In genomic region chr17:113098-113497, GRCh38 we compare ENCODE assay signal across 13 cellular contexts. TPM values are rescaled to one million over a fixed set of nuclear protein-coding genes. Genes with fewer than 3 reads are reported as not detected.
DNase-seq lines count a peak whose midpoint lies in the region; ATAC-seq, FAIRE-seq and TF ChIP-seq lines count a peak whose summit lies in the region.
"Not testable (repeated sequence)": the region's sequence is repeated elsewhere in the genome, so short reads cannot be mapped to it uniquely, and the experiment has no call there.
"Had no signal": no experiment of that assay in that cellular context is flagged by ENCODE, and none has a peak within 500 bp of the region (broad histone marks: within the 10 kb centered on the region; RNA-seq: fewer than 3 reads in every experiment).

No MANE protein-coding gene starts in this region.

- H3K4me3 ChIP-seq in GM23338; MM.1S (ENCODE audit: low read length); HepG2 (replicated peaks in 1 of 3; ENCODE audit: insufficient read depth in 1 of 3, low read depth in 2 of 3, low read length in 3 of 3): not testable (repeated sequence)
- peak overlapping the region; percentile 30 for H3K4me3 ChIP-seq in fibroblast of villous mesenchyme (ENCODE audit: low read depth, low read length)

- TF ChIP-seq RAD21 in HepG2 (CRISPR knock-in tag; IDR thresholded peaks at IDR 0.05), result not testable (repeated sequence)

- CTCF ChIA-PET in HepG2 (lab: Yijun Ruan, JAX; ENCODE audit: low intra/inter-chr PET ratio, low total read pairs), result not testable (repeated sequence)

- H4K20me1 ChIP-seq in GM23338 (replicated peaks; ENCODE audit: insufficient read depth); MM.1S (ENCODE audit: insufficient read depth, low read length); HepG2 (ENCODE audit: insufficient read depth, low read length): not testable (repeated sequence)

- H3K27ac Mint-ChIP-seq in GM23338, result not testable (repeated sequence)

- in situ Hi-C loops in HepG2 (cut with HindIII; ENCODE audit: extremely low pct_ligation_motif_present, low pct_unique_long_range_greater_than_20kb), result not testable (repeated sequence)

- not testable (repeated sequence) for BruUV-seq in HepG2 (replicated peaks; lab: Mats Ljungman, UMichigan)

- H3K27me3 ChIP-seq in GM23338 (ENCODE audit: insufficient read depth); MM.1S (replicated peaks; ENCODE audit: insufficient read depth, low read length); HepG2 (ENCODE audit: control insufficient read depth in 1 of 2, insufficient read depth in 2 of 2, low read length in 2 of 2): not testable (repeated sequence)

- not testable (repeated sequence) for TF ChIP-seq CTCF in GM23338 (conservative IDR thresholded peaks at IDR 0.05; ENCODE audit: low read depth in 2 of 2); MM.1S (IDR thresholded peaks at IDR 0.05; ENCODE audit: low read length); fibroblast of villous mesenchyme (IDR thresholded peaks at IDR 0.05; ENCODE audit: insufficient read depth, low read depth, low read length); HepG2 (CRISPR knock-in tag; IDR thresholded peaks at IDR 0.05)

- not testable (repeated sequence) for ATAC-seq in GM23338, HepG2

- DNase-seq in GM23338 (ENCODE audit: low spot score) (peak; percentile 21), MM.1S (peak; percentile 20), RPMI7951 (ENCODE audit: low read depth) (peak; percentile 1), amniotic epithelial cell (ENCODE audit: low read depth) (peak; percentile 12), fibroblast of villous mesenchyme (ENCODE audit: low read depth) (peak; percentile 41), superior temporal gyrus (ENCODE audit: extremely low spot score) (peak; percentile 2)
- not testable (repeated sequence) for DNase-seq in HepG2 (ENCODE audit: low spot score)

- not testable (repeated sequence) for H3K36me3 Mint-ChIP-seq in GM23338 (ENCODE audit: low read depth)

- not testable (repeated sequence) for TF ChIP-seq EP300 in HepG2 (IDR thresholded peaks at IDR 0.05; ENCODE audit: low read depth in 2 of 2, low read length in 2 of 2); HepG2 (CRISPR knock-in tag; IDR thresholded peaks at IDR 0.05; ENCODE audit: borderline replicate concordance)

- POLR2A ChIA-PET in HepG2 (lab: Yijun Ruan, JAX), result not testable (repeated sequence)

- H3K9ac ChIP-seq in MM.1S (ENCODE audit: low read length); HepG2 (ENCODE audit: insufficient read depth, low read depth, low read length): not testable (repeated sequence)

- H3K27ac ChIP-seq in GM23338 (ENCODE audit: low read depth); MM.1S (ENCODE audit: low read length); HepG2 (ENCODE audit: extremely low read length, insufficient read depth, low read length): not testable (repeated sequence)

- H3K9me2 ChIP-seq in GM23338 (ENCODE audit: insufficient read depth); MM.1S (replicated peaks; ENCODE audit: insufficient read depth, low read length): not testable (repeated sequence)

- H3K4me2 ChIP-seq in GM23338; MM.1S (ENCODE audit: low read depth, low read length); HepG2 (ENCODE audit: low read depth, low read length): not testable (repeated sequence)

- not testable (repeated sequence) for FAIRE-seq in HepG2 (lab: Jason Lieb, UNC)

- H3K9me3 Mint-ChIP-seq in GM23338, result not testable (repeated sequence)

- H3K4me1 Mint-ChIP-seq in GM23338, result not testable (repeated sequence)

- H3K4me1 ChIP-seq in GM23338 (ENCODE audit: insufficient read depth); MM.1S (ENCODE audit: low read length); HepG2 (ENCODE audit: insufficient read depth, low read length): not testable (repeated sequence)

- not testable (repeated sequence) for H3K9me3 ChIP-seq in MM.1S (replicated peaks; ENCODE audit: insufficient read depth, low read length); HepG2 (ENCODE audit: low read length)

- intact Hi-C loops in HepG2 (cut with micrococcal nuclease; ENCODE audit: unreplicated experiment), result not testable (repeated sequence)

- WGBS in HepG2 (ENCODE audit: low lambda C conversion rate), result no CpG with 5 or more reads among the region's 5 CpGs

- H2AFZ ChIP-seq in GM23338; MM.1S (ENCODE audit: low read length); HepG2 (ENCODE audit: low read length): not testable (repeated sequence)

- not testable (repeated sequence) for TF ChIP-seq POLR2A in HepG2 (IDR thresholded peaks at IDR 0.05; ENCODE audit: insufficient read depth in 1 of 2, low read depth in 2 of 2, low read length in 2 of 2)

- H3K4me3 Mint-ChIP-seq in GM23338, result not testable (repeated sequence)

- H3K27me3 Mint-ChIP-seq in GM23338 (ENCODE audit: insufficient read depth, low read depth, poor library complexity), result not testable (repeated sequence)

- not testable (repeated sequence) for H3K36me3 ChIP-seq in GM23338 (ENCODE audit: insufficient read depth); MM.1S (replicated peaks; ENCODE audit: insufficient read depth, low read length); HepG2 (replicated peaks in 1 of 2; ENCODE audit: control insufficient read depth in 1 of 2, insufficient read depth in 2 of 2, low read length in 2 of 2)

- not testable (repeated sequence) for H3F3A ChIP-seq in GM23338 (replicated peaks; ENCODE audit: low read depth); MM.1S (ENCODE audit: insufficient read depth, low read length)

- H3K79me2 ChIP-seq in GM23338 (replicated peaks; ENCODE audit: insufficient read depth); MM.1S (ENCODE audit: low read length); HepG2 (ENCODE audit: insufficient read depth, low read length): not testable (repeated sequence)

TF ChIP-seq in HepG2, 621 proteins besides CTCF, POLR2A, EP300 and RAD21:
- peak; percentile 13 for TF ChIP-seq HNRNPK (IDR thresholded peaks at IDR 0.05; ENCODE audit: low read depth, low read length, poor library complexity, severe bottlenecking)

RNA-seq across cellular contexts. Expression of gene SCGB1C2, which starts 24.3 kb away (rescaled TPM):
- total RNA-seq in GM23338 (2014; rRNA removed; shearing (Covaris generic)), result not detected in 2 replicates
- polyA plus RNA-seq in GM23338 (2016; fragmentation: Nextera tagmentation; extraction: Ambion mirVana), result not detected in 2 replicates
- not detected in 2 replicates for total RNA-seq in RPMI7951 (2014; rRNA removed; shearing (Covaris generic))
- total RNA-seq in fibroblast of villous mesenchyme, result not detected in 2 replicates
- not detected in 2 replicates for total RNA-seq in HepG2 (2016; rRNA removed; fragmentation: Illumina TruSeq; extraction: Trizol)
- not detected in 2 replicates for total RNA-seq in HepG2 (2016; cell fraction: cytosol; rRNA removed; fragmentation: Illumina TruSeq; extraction: Trizol; ENCODE audit: low read depth)
- total RNA-seq in HepG2 (2016; cell fraction: insoluble cytoplasmic fraction; rRNA removed; fragmentation: Illumina TruSeq; extraction: Trizol), result not detected in 2 replicates
- not detected in 2 replicates for total RNA-seq in HepG2 (2016; cell fraction: membrane; rRNA removed; fragmentation: Illumina TruSeq; extraction: Trizol)
- total RNA-seq in HepG2 (2016; cell fraction: nucleus; rRNA removed; fragmentation: Illumina TruSeq; extraction: Trizol), result not detected in 2 replicates
- polyA plus RNA-seq in HepG2 (2011; rRNA removed), result not detected in 2 replicates
- not detected in 2 replicates for polyA plus RNA-seq in HepG2 (2011; cell fraction: cytosol; rRNA removed)
- polyA plus RNA-seq in HepG2 (2011; cell fraction: nucleus; rRNA removed), result not detected in 2 replicates
- not detected in 2 replicates for polyA plus RNA-seq in HepG2 (2012)
- polyA plus RNA-seq in HepG2 (2016; cell fraction: cytosol; fragmentation: Illumina TruSeq; extraction: Trizol; ENCODE audit: low read depth), result not detected in 2 replicates
- not detected in 2 replicates for polyA plus RNA-seq in HepG2 (2016; cell fraction: insoluble cytoplasmic fraction; fragmentation: Illumina TruSeq; extraction: Trizol; ENCODE audit: low read depth)
- not detected in 2 replicates for polyA plus RNA-seq in HepG2 (2016; cell fraction: membrane; fragmentation: Illumina TruSeq; extraction: Trizol; ENCODE audit: low read depth)
- not detected in 2 replicates for polyA plus RNA-seq in HepG2 (2016; cell fraction: nucleus; fragmentation: Illumina TruSeq; extraction: Trizol; ENCODE audit: insufficient read depth, low read depth)
- not detected in 2 replicates for polyA minus RNA-seq in HepG2 (2011; rRNA and poly(A)+ RNA removed; ENCODE audit: low replicate concordance)
- not detected in 2 replicates for polyA minus RNA-seq in HepG2 (2011; cell fraction: cytosol; rRNA and poly(A)+ RNA removed)
- not detected in 2 replicates for polyA minus RNA-seq in HepG2 (2011; cell fraction: nucleus; rRNA and poly(A)+ RNA removed)
- total RNA-seq: CD8-positive, alpha-beta T cell; H4; HFFc6; HT1080 had no signal
- polyA plus RNA-seq: A549, AG04450 had no signal
